In the genomic region with DNA sequence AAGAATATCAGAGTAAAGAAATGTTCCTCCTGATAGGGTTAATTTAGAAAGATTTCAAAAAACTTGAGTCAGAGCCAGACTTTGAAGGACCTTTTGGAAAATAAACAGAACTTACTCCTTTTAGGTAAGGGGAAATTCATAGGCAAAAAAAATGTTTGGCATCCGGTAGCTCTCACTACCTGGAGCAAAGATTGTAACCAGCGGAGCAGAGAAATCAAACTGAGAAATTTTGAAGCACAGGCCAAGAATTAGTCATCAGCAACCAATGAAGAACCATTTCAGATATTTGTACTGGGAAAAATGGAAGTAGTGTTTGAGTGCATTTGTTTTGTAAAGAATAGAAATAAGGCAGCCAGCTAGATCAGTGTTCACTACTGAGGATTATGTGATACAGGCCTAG, we compare ENCODE assay signal across 23 cellular contexts.
A peak's percentile ranks its signal among the peaks of the same experiment; 100 is the strongest.
DNase-seq lines count a peak whose midpoint lies in the region; ATAC-seq, FAIRE-seq and TF ChIP-seq lines count a peak whose summit lies in the region.
"Had no signal": no experiment of that assay in that cellular context is flagged by ENCODE, and none has a peak within 500 bp of the region (broad histone marks: within the 10 kb centered on the region; RNA-seq: fewer than 3 reads in every experiment).

No MANE protein-coding gene starts in this region.

- ATAC-seq in HG03039 (IDR thresholded peaks at IDR 0.05; ENCODE audit: unreplicated experiment) (no peak), heart left ventricle (no peak), GM18861 (IDR thresholded peaks at IDR 0.05; ENCODE audit: unreplicated experiment) (no peak)
- ATAC-seq: effector memory CD8-positive, alpha-beta T cell; esophagus mucosa; foreskin keratinocyte had no signal

- no peak for TF ChIP-seq CTCF in bronchial epithelial cell (IDR thresholded peaks at IDR 0.05; ENCODE audit: insufficient read depth, low read length, severe bottlenecking)
- no peak for TF ChIP-seq CTCF in mesothelial cell of epicardium (IDR thresholded peaks at IDR 0.05; ENCODE audit: unreplicated experiment)
- no peak for TF ChIP-seq CTCF in heart left ventricle (IDR thresholded peaks at IDR 0.05)

- no peak for DNase-seq in activated naive CD4-positive, alpha-beta T cell treated with anti-CD3 and anti-CD28 coated beads for 36 hours
- no peak for DNase-seq in activated naive CD4-positive, alpha-beta T cell treated with Interleukin-2 at 50 U/mL for 16 hours
- peak; percentile 27 for DNase-seq in bronchial epithelial cell (ENCODE audit: low read depth)
- no peak for DNase-seq in mesothelial cell of epicardium (ENCODE audit: low spot score in 2 of 2, unreplicated experiment in 2 of 2)
- no peak for DNase-seq in head of caudate nucleus
- DNase-seq in heart left ventricle: no peak
- DNase-seq: activated CD4-positive, alpha-beta T cell treated with anti-CD3 and anti-CD28 coated beads for 1 hour; Calu3; effector memory CD8-positive, alpha-beta T cell; foreskin keratinocyte; Kasumi-1; NCI-H1694 treated with DMSO at 0.1 percent for 48 hours; NCI-H526 treated with DMSO at 0.1 percent for 48 hours; Peyer's patch; stomach had no signal

- 78 to 94% (median 86%) methylated on average over 2 of the region's 2 CpGs for WGBS in heart left ventricle, 4 donors

- no peak overlapping the region for H3K4me3 ChIP-seq in bronchial epithelial cell (ENCODE audit: low read depth, low read length)
- no peak overlapping the region for H3K4me3 ChIP-seq in heart left ventricle
- H3K4me3 ChIP-seq: BLaER1, HAP-1, lung, Peyer's patch, stomach, tibial nerve had no signal

- no peak overlapping the region for H3K4me3 Mint-ChIP-seq in activated naive CD4-positive, alpha-beta T cell treated with anti-CD3 and anti-CD28 coated beads for 36 hours
- H3K4me3 Mint-ChIP-seq in mesothelial cell of epicardium: no peak overlapping the region
- H3K4me3 Mint-ChIP-seq: effector memory CD8-positive, alpha-beta T cell had no signal

- H3K9me3 Mint-ChIP-seq in activated naive CD4-positive, alpha-beta T cell treated with anti-CD3 and anti-CD28 coated beads for 36 hours: peaks cover 5% of the 10 kb centered on the region
- peaks cover 6% of the 10 kb centered on the region for H3K9me3 Mint-ChIP-seq in mesothelial cell of epicardium
- H3K9me3 Mint-ChIP-seq: effector memory CD8-positive, alpha-beta T cell had no signal

- FAIRE-seq in bronchial epithelial cell (lab: Jason Lieb, UNC): no peak
- FAIRE-seq: GM12892 had no signal

- CTCF ChIA-PET in activated naive CD4-positive, alpha-beta T cell treated with anti-CD3 and anti-CD28 coated beads for 36 hours (lab: Charles Lee): interaction anchor here (0.6 kb wide), 2 partner anchors 61 to 67 kb away, joined by 3 to 4 read pairs; no protein-coding TSS in a partner anchor

- H3K27ac ChIP-seq in heart left ventricle: no peak overlapping the region
- H3K27ac ChIP-seq: BLaER1, foreskin keratinocyte, tibial nerve had no signal

- TF ChIP-seq POLR2A in heart left ventricle (IDR thresholded peaks at IDR 0.05): no peak

- H3K9me3 ChIP-seq in heart left ventricle: peaks cover 0 to 5% (median 0%) of the 10 kb centered on the region in 12 donors
- H3K9me3 ChIP-seq: BLaER1, Peyer's patch, stomach, tibial nerve had no signal

- H3K36me3 ChIP-seq in bronchial epithelial cell (ENCODE audit: control insufficient read depth, insufficient read depth, low read length): no peaks in the 10 kb centered on the region
- H3K36me3 ChIP-seq in heart left ventricle: peaks cover 0 to 57% (median 29%) of the 10 kb centered on the region in 9 donors

- H3K27me3 ChIP-seq in bronchial epithelial cell (ENCODE audit: control insufficient read depth, insufficient read depth, low read length) (no peaks in the 10 kb centered on the region), heart left ventricle (no peaks in the 10 kb centered on the region)
- H3K27me3 ChIP-seq: BLaER1, foreskin keratinocyte, Peyer's patch, stomach, tibial nerve had no signal

- H3K4me1 Mint-ChIP-seq in activated naive CD4-positive, alpha-beta T cell treated with anti-CD3 and anti-CD28 coated beads for 36 hours (ENCODE audit: low read depth): peaks cover 34% of the 10 kb centered on the region
- H3K4me1 Mint-ChIP-seq in mesothelial cell of epicardium: peaks cover 7% of the 10 kb centered on the region

- intact Hi-C loops in activated naive CD4-positive, alpha-beta T cell treated with anti-CD3 and anti-CD28 coated beads for 36 hours (cut with micrococcal nuclease): no loop called here
- intact Hi-C loops in head of caudate nucleus (cut with DNase I): no loop called here
- intact Hi-C loops in heart left ventricle (cut with DNase I): no loop called here

- H3K4me1 ChIP-seq in heart left ventricle: peaks cover 0 to 4% (median 0%) of the 10 kb centered on the region in 12 donors
- H3K4me1 ChIP-seq: foreskin keratinocyte, HAP-1, tibial nerve had no signal

- H3K27ac Mint-ChIP-seq in activated naive CD4-positive, alpha-beta T cell treated with anti-CD3 and anti-CD28 coated beads for 36 hours: peak overlapping the region; percentile 13
- peak overlapping the region; percentile 45 for H3K27ac Mint-ChIP-seq in mesothelial cell of epicardium
- H3K27ac Mint-ChIP-seq: effector memory CD8-positive, alpha-beta T cell had no signal

- no peaks in the 10 kb centered on the region for H3K27me3 Mint-ChIP-seq in activated naive CD4-positive, alpha-beta T cell treated with anti-CD3 and anti-CD28 coated beads for 36 hours (ENCODE audit: low read depth)
- no peaks in the 10 kb centered on the region for H3K27me3 Mint-ChIP-seq in mesothelial cell of epicardium (ENCODE audit: low read depth)
- H3K27me3 Mint-ChIP-seq: effector memory CD8-positive, alpha-beta T cell had no signal

- H3K36me3 Mint-ChIP-seq in activated naive CD4-positive, alpha-beta T cell treated with anti-CD3 and anti-CD28 coated beads for 36 hours (ENCODE audit: low read depth): peaks cover 16% of the 10 kb centered on the region
- H3K36me3 Mint-ChIP-seq in mesothelial cell of epicardium: peaks cover 59% of the 10 kb centered on the region
